Comparison of ENCODE assay signal across 1 cellular context in genomic region chrX:13341491-13342101, GRCh38.
TF ChIP-seq lines count a peak whose summit lies in the region.

No MANE protein-coding gene starts in this region.

TF ChIP-seq in H1, 55 proteins besides CTCF, POLR2A, EP300 and RAD21:
- TF ChIP-seq FOSL1 (IDR thresholded peaks at IDR 0.05; ENCODE audit: insufficient read depth, low read depth, low read length) (no peak), HDAC6 (IDR thresholded peaks at IDR 0.05; ENCODE audit: low read depth, low read length) (no peak), POU5F1 (IDR thresholded peaks at IDR 0.05; ENCODE audit: low read depth, low read length) (no peak), CHD1 (IDR thresholded peaks at IDR 0.05; ENCODE audit: low read depth, low read length) (no peak), SRF (IDR thresholded peaks at IDR 0.05; ENCODE audit: low read depth, low read length) (no peak), RNF2 (IDR thresholded peaks at IDR 0.05; ENCODE audit: borderline replicate concordance, low read depth, low read length, missing control alignments, poor library complexity, severe bottlenecking) (no peak), CBX5 (IDR thresholded peaks at IDR 0.05; ENCODE audit: low read depth, low read length) (no peak), SP4 (IDR thresholded peaks at IDR 0.05; ENCODE audit: low read length) (no peak), EZH2 (IDR thresholded peaks at IDR 0.05; ENCODE audit: low read depth, low read length, severe bottlenecking) (no peak), SAP30 (IDR thresholded peaks at IDR 0.05; ENCODE audit: insufficient read depth, insufficient replicate concordance, low read length) (no peak), HDAC2 (IDR thresholded peaks at IDR 0.05; ENCODE audit: borderline replicate concordance in 1 of 2, low read depth in 2 of 2, low read length in 2 of 2) (no peak), RFX5 (IDR thresholded peaks at IDR 0.05; ENCODE audit: borderline replicate concordance, low read depth, low read length) (no peak), SUZ12 (IDR thresholded peaks at IDR 0.05; ENCODE audit: low read length) (no peak), ATF3 (IDR thresholded peaks at IDR 0.05; ENCODE audit: insufficient read depth, low read depth, low read length) (no peak)
TF ChIP-seq in H1: peak in this region for 0.
